ENCODE assay signal across 11 cellular contexts in genomic region chr17:40021471-40021961, GRCh38. TPM values are rescaled to one million over a fixed set of nuclear protein-coding genes. Genes with fewer than 3 reads are reported as not detected.
A peak's percentile ranks its signal among the peaks of the same experiment; 100 is the strongest.
DNase-seq lines count a peak whose midpoint lies in the region; ATAC-seq, FAIRE-seq and TF ChIP-seq lines count a peak whose summit lies in the region.
"Had no signal": no experiment of that assay in that cellular context is flagged by ENCODE, and none has a peak within 500 bp of the region (broad histone marks: within the 10 kb centered on the region; RNA-seq: fewer than 3 reads in every experiment).

No MANE protein-coding gene starts in this region.

- no peaks in the 10 kb centered on the region for H3K27me3 ChIP-seq in HCT116 (ENCODE audit: insufficient read depth, low read length)
- H3K27me3 ChIP-seq in gastroesophageal sphincter: no peaks in the 10 kb centered on the region
- H3K27me3 ChIP-seq in upper lobe of right lung: no peaks in the 10 kb centered on the region
- H3K27me3 ChIP-seq: heart right ventricle, right atrium auricular region had no signal

- no peak for DNase-seq in HCT116 (ENCODE audit: low read depth, low spot score)
- DNase-seq in activated CD8-positive, alpha-beta T cell treated with anti-CD3 and anti-CD28 coated beads for 36 hours: no peak
- DNase-seq in upper lobe of right lung: no peak
- no peak for DNase-seq in GM19239 (ENCODE audit: insufficient read length, low spot score)
- DNase-seq in SKM-1 (lab: John Stamatoyannopoulos, UW; ENCODE audit: unreplicated experiment): no peak
- DNase-seq: activated T-cell treated with anti-CD3 and anti-CD28 coated beads, Interleukin-2, amount 50 U/mL, for 48 hours; heart right ventricle; SIG-M5 had no signal

- FAIRE-seq in GM19239 (lab: Jason Lieb, UNC): no peak

- POLR2A ChIA-PET in HCT116 (lab: Charles Lee): no interaction called here
- POLR2A ChIA-PET in activated CD8-positive, alpha-beta T cell treated with anti-CD3 and anti-CD28 coated beads for 36 hours (lab: Charles Lee): interaction anchor here (0.5 to 0.9 kb wide), 2 partner anchors 25 to 198 kb away, joined by 4 read pairs; partner anchors contain the start of gene WIPF2

- TF ChIP-seq RAD21 in HCT116 (IDR thresholded peaks at IDR 0.05; ENCODE audit: low read depth): no peak

- H3K4me1 ChIP-seq in HCT116 (ENCODE audit: control insufficient read depth in 1 of 2, insufficient read depth in 2 of 2, low read length in 2 of 2): peaks cover 2 to 15% of the 10 kb centered on the region in 2 experiments; a peak in 2 of 4 replicates
- H3K4me1 ChIP-seq in gastroesophageal sphincter: peaks cover 0 to 89% (median 53%) of the 10 kb centered on the region in 3 donors
- peaks cover 69% of the 10 kb centered on the region for H3K4me1 ChIP-seq in upper lobe of right lung

- no peak overlapping the region for H2AFZ ChIP-seq in HCT116 (ENCODE audit: low read depth, low read length, poor library complexity, severe bottlenecking)

- H3K9ac ChIP-seq in HCT116 (ENCODE audit: low read length): no peak overlapping the region

- H3K36me3 ChIP-seq in HCT116 (ENCODE audit: control insufficient read depth in 1 of 2, insufficient read depth in 2 of 2, low read length in 2 of 2) (peaks cover 13 to 36% of the 10 kb centered on the region in 2 experiments; a peak in 3 of 4 replicates), gastroesophageal sphincter (peaks cover 0 to 71% of the 10 kb centered on the region in 2 donors), upper lobe of right lung (peaks cover 49% of the 10 kb centered on the region)

- H3K4me3 ChIP-seq in HCT116 (replicated peaks in 1 of 2; ENCODE audit: low read depth in 1 of 2, low read length in 2 of 2): no peak overlapping the region
- H3K4me3 ChIP-seq in gastroesophageal sphincter: no peak overlapping the region
- no peak overlapping the region for H3K4me3 ChIP-seq in upper lobe of right lung
- H3K4me3 ChIP-seq: heart right ventricle, right atrium auricular region had no signal

- TF ChIP-seq EP300 in gastroesophageal sphincter (IDR thresholded peaks at IDR 0.05): no peak

- no peak for TF ChIP-seq POLR2A in HCT116 (IDR thresholded peaks at IDR 0.05; ENCODE audit: borderline replicate concordance, extremely low read depth, insufficient read depth, insufficient read length)
- TF ChIP-seq POLR2A in gastroesophageal sphincter (IDR thresholded peaks at IDR 0.05): no peak

- no peaks in the 10 kb centered on the region for H3K27me3 Mint-ChIP-seq in activated CD8-positive, alpha-beta T cell treated with anti-CD3 and anti-CD28 coated beads for 36 hours

- H3K4me1 Mint-ChIP-seq in activated CD8-positive, alpha-beta T cell treated with anti-CD3 and anti-CD28 coated beads for 36 hours (ENCODE audit: low read depth): peaks cover 9% of the 10 kb centered on the region

- H3K36me3 Mint-ChIP-seq in activated CD8-positive, alpha-beta T cell treated with anti-CD3 and anti-CD28 coated beads for 36 hours (ENCODE audit: low read depth): peaks cover 25% of the 10 kb centered on the region

- H3K4me3 Mint-ChIP-seq in activated CD8-positive, alpha-beta T cell treated with anti-CD3 and anti-CD28 coated beads for 36 hours: no peak overlapping the region

- H3K9me3 Mint-ChIP-seq in activated CD8-positive, alpha-beta T cell treated with anti-CD3 and anti-CD28 coated beads for 36 hours: no peaks in the 10 kb centered on the region

- no peak overlapping the region for H3K27ac ChIP-seq in HCT116 (ENCODE audit: low read depth, low read length)
- H3K27ac ChIP-seq in gastroesophageal sphincter: peak overlapping the region in 3 of 4 donors; percentile 48 to 68 (median 68)
- peak overlapping the region; percentile 42 for H3K27ac ChIP-seq in upper lobe of right lung

- RAD21 ChIA-PET in HCT116 (lab: Charles Lee; ENCODE audit: low non-redundant PET in 1 of 2, low total read pairs in 2 of 2, uncharacterized antibody in 2 of 2, unreplicated experiment in 2 of 2): no interaction called here

- TF ChIP-seq CTCF in HCT116 (IDR thresholded peaks at IDR 0.05 in 2 of 3, conservative IDR thresholded peaks at IDR 0.05 in 1 of 3; ENCODE audit: borderline replicate concordance in 1 of 3, insufficient read depth in 1 of 3, low read depth in 2 of 3, low read length in 2 of 3) (no peak), gastroesophageal sphincter (IDR thresholded peaks at IDR 0.05) (no peak), upper lobe of right lung (IDR thresholded peaks at IDR 0.05) (no peak)
- no peak for TF ChIP-seq CTCF in activated CD8-positive, alpha-beta T cell treated with anti-CD3 and anti-CD28 coated beads for 36 hours (IDR thresholded peaks at IDR 0.05)

- no TSS peak for BruUV-seq in HCT116 (replicated peaks; lab: Mats Ljungman, UMichigan)

- peak overlapping the region; percentile 52 for H3K27ac Mint-ChIP-seq in activated CD8-positive, alpha-beta T cell treated with anti-CD3 and anti-CD28 coated beads for 36 hours

- H4K20me1 ChIP-seq in HCT116 (ENCODE audit: insufficient read depth): no peaks in the 10 kb centered on the region

- ATAC-seq in HCT116: peak; percentile 39; the same call in 1 of the 2 replicates
- ATAC-seq in activated CD8-positive, alpha-beta T cell treated with anti-CD3 and anti-CD28 coated beads for 36 hours: no peak
- peak; percentile 31 for ATAC-seq in gastroesophageal sphincter
- peak; percentile 3 for ATAC-seq in upper lobe of right lung
- no peak for ATAC-seq in GM19023 (IDR thresholded peaks at IDR 0.05; ENCODE audit: unreplicated experiment)

- intact Hi-C loops in HCT116 (cut with micrococcal nuclease): no loop called here
- intact Hi-C loops in activated CD8-positive, alpha-beta T cell treated with anti-CD3 and anti-CD28 coated beads for 36 hours (cut with micrococcal nuclease): no loop called here
- intact Hi-C loops in upper lobe of right lung (cut with DNase I): no loop called here

- H3K9me3 ChIP-seq in HCT116 (ENCODE audit: control insufficient read depth in 1 of 2, insufficient read depth in 1 of 2, low read depth in 1 of 2, low read length in 2 of 2): no peaks in the 10 kb centered on the region
- no peaks in the 10 kb centered on the region for H3K9me3 ChIP-seq in gastroesophageal sphincter
- no peaks in the 10 kb centered on the region for H3K9me3 ChIP-seq in upper lobe of right lung
- H3K9me3 ChIP-seq: heart right ventricle, right atrium auricular region had no signal

- CTCF ChIA-PET in HCT116 (lab: Charles Lee): no interaction called here
- CTCF ChIA-PET in activated CD8-positive, alpha-beta T cell treated with anti-CD3 and anti-CD28 coated beads for 36 hours (lab: Charles Lee): interaction anchor here (0.8 to 1.6 kb wide), 7 partner anchors 8 to 147 kb away, joined by 3 to 5 read pairs (median 4); no protein-coding TSS in a partner anchor

- no peaks in the 10 kb centered on the region for H3K79me2 ChIP-seq in HCT116 (ENCODE audit: insufficient read depth, low read length)

- 17 to 33% methylated on average over 1 to 2 of the region's 8 CpGs for WGBS in gastroesophageal sphincter (ENCODE audit: low coverage in 1 of 2), 2 donors

- no peaks in the 10 kb centered on the region for H3K9me2 ChIP-seq in HCT116 (ENCODE audit: insufficient read depth)

- H3K4me2 ChIP-seq in HCT116 (ENCODE audit: low read length): no peak overlapping the region

TF ChIP-seq in HCT116, 20 proteins besides CTCF, POLR2A, EP300 and RAD21 (continues in another document):
- TF ChIP-seq SRF (IDR thresholded peaks at IDR 0.05; ENCODE audit: low read depth) (no peak), MAX (IDR thresholded peaks at IDR 0.05) (no peak), EZH2phosphoT487 (IDR thresholded peaks at IDR 0.05; ENCODE audit: borderline replicate concordance) (no peak), ZNF274 (IDR thresholded peaks at IDR 0.05; ENCODE audit: low read depth, low read length) (no peak), FOSL1 (IDR thresholded peaks at IDR 0.05; ENCODE audit: low read depth) (no peak), ATF3 (IDR thresholded peaks at IDR 0.05) (no peak), SIN3A (IDR thresholded peaks at IDR 0.05; ENCODE audit: low read depth) (no peak), ZFX (IDR thresholded peaks at IDR 0.05) (no peak), POLR2AphosphoS5 (IDR thresholded peaks at IDR 0.05; ENCODE audit: low read depth, low read length) (no peak), CEBPB (IDR thresholded peaks at IDR 0.05; ENCODE audit: low read depth) (no peak), EZH2 (IDR thresholded peaks at IDR 0.05) (no peak), ELF1 (IDR thresholded peaks at IDR 0.05; ENCODE audit: borderline replicate concordance, low read depth) (no peak)

RNA-seq across cellular contexts. Expression of gene CSF3, which starts 6.3 kb away (rescaled TPM):
- total RNA-seq in HCT116 (2021; ENCODE audit: unreplicated experiment) (not detected), gastroesophageal sphincter (1 to 10 TPM in 1 of 4 donors, not detected in 3; 9.3 TPM), upper lobe of right lung (1.2 TPM)
- not detected in 2 replicates for polyA plus RNA-seq in HCT116 (2012)
- total RNA-seq in activated CD8-positive, alpha-beta T cell treated with anti-CD3 and anti-CD28 coated beads for 36 hours: not detected

RNA-seq across cellular contexts. Expression of gene MED24, which starts 32.7 kb away (rescaled TPM):
- 92.1 TPM for total RNA-seq in HCT116 (2021; ENCODE audit: unreplicated experiment)
- 68.9 and 90.5 TPM in 2 replicates for polyA plus RNA-seq in HCT116 (2012)
- total RNA-seq in activated CD8-positive, alpha-beta T cell treated with anti-CD3 and anti-CD28 coated beads for 36 hours: 10 to 100 TPM; 90.2 to 96.4 TPM
- 10 to 100 TPM; 42.1 to 57.9 (median 50.3) TPM for total RNA-seq in gastroesophageal sphincter
- total RNA-seq in upper lobe of right lung: 81.3 TPM

RNA-seq across cellular contexts. Expression of gene PSMD3, which starts 40.9 kb away (rescaled TPM):
- total RNA-seq in HCT116 (2021; ENCODE audit: unreplicated experiment): 152 TPM
- polyA plus RNA-seq in HCT116 (2012): 176 and 191 TPM in 2 replicates
- 100 to 1,000 TPM; 149 to 153 TPM for total RNA-seq in activated CD8-positive, alpha-beta T cell treated with anti-CD3 and anti-CD28 coated beads for 36 hours
- 100 to 1,000 TPM in 1 of 4 donors, 10 to 100 TPM in 3; 65.1 to 105 (median 78.8) TPM for total RNA-seq in gastroesophageal sphincter
- 73.6 TPM for total RNA-seq in upper lobe of right lung

RNA-seq across cellular contexts. Expression of gene THRA, which starts 41.2 kb away (rescaled TPM):
- total RNA-seq in HCT116 (2021; ENCODE audit: unreplicated experiment) (23.3 TPM), gastroesophageal sphincter (100 to 1,000 TPM in 2 of 4 donors, 10 to 100 TPM in 2; 84.8 to 133 (median 102) TPM), upper lobe of right lung (55.6 TPM)
- 20.3 and 21.1 TPM in 2 replicates for polyA plus RNA-seq in HCT116 (2012)
- total RNA-seq in activated CD8-positive, alpha-beta T cell treated with anti-CD3 and anti-CD28 coated beads for 36 hours: 10 to 100 TPM; 11.1 to 13.8 TPM

RNA-seq across cellular contexts. Expression of gene GSDMA, which starts 58.7 kb away (rescaled TPM):
- total RNA-seq in HCT116 (2021; ENCODE audit: unreplicated experiment) (not detected), gastroesophageal sphincter (1 to 10 TPM in 1 of 4 donors, under 1 TPM in 2, not detected in 1; 0.35 to 1.6 (median 0.54) TPM), upper lobe of right lung (0.29 TPM)
- polyA plus RNA-seq in HCT116 (2012): 0.08 TPM in 1 of 2 replicates, not detected in the other
- 1 to 10 TPM; 1.3 to 1.6 TPM for total RNA-seq in activated CD8-positive, alpha-beta T cell treated with anti-CD3 and anti-CD28 coated beads for 36 hours

Comparison
In these comparisons a context has a peak if more than half of its experiments do, and no peak if none do; other contexts are left out.
1. ATAC-seq: peak in HCT116 (single experiment), gastroesophageal sphincter (single experiment) and upper lobe of right lung (single experiment); none in activated CD8-positive, alpha-beta T cell treated with anti-CD3 and anti-CD28 coated beads for 36 hours (single experiment) and GM19023 (single experiment).